ENCODE assay signal across 1 cellular context in the genomic region with DNA sequence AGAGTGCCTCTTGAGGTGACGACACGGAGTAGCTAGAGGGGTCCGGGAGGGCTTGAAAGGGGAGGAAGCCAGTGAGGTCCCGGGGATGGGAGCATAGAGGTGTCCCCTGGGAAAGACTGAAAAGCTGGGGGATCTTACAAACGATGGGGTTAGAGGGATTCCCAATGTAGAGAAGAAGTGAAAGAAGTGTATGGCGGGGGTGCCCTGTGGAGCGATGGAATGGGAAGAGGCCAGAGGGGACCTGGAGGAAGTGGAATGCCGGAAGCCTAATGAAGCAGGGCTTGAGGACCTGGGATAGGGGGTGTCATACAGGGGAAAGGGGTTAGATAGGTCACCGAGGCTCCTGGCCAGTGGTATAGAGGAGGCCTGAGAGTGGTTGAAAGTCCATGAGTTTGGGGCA.
TF ChIP-seq lines count a peak whose summit lies in the region.

No MANE protein-coding gene starts in this region.

TF ChIP-seq in liver, 16 proteins besides CTCF, POLR2A, EP300 and RAD21 (continued from another document):
- TF ChIP-seq JUND (IDR thresholded peaks at IDR 0.05) (no peak), EGR1 (IDR thresholded peaks at IDR 0.05; ENCODE audit: low read depth in 2 of 2) (no peak), GABPA (IDR thresholded peaks at IDR 0.05 in 1 of 2, conservative IDR thresholded peaks at IDR 0.05 in 1 of 2) (no peak), HNF4G (IDR thresholded peaks at IDR 0.05) (no peak), FOXA1 (IDR thresholded peaks at IDR 0.05) (no peak), NR2F2 (IDR thresholded peaks at IDR 0.05) (no peak), TAF1 (conservative IDR thresholded peaks at IDR 0.05) (no peak), RXRA (IDR thresholded peaks at IDR 0.05) (no peak)
- TF ChIP-seq, protein P1, sequence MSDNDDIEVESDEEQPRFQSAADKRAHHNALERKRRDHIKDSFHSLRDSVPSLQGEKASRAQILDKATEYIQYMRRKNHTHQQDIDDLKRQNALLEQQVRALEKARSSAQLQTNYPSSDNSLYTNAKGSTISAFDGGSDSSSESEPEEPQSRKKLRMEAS (IDR thresholded peaks at IDR 0.05), result no peak
